ENCODE assay signal across 8 cellular contexts in the genomic region with DNA sequence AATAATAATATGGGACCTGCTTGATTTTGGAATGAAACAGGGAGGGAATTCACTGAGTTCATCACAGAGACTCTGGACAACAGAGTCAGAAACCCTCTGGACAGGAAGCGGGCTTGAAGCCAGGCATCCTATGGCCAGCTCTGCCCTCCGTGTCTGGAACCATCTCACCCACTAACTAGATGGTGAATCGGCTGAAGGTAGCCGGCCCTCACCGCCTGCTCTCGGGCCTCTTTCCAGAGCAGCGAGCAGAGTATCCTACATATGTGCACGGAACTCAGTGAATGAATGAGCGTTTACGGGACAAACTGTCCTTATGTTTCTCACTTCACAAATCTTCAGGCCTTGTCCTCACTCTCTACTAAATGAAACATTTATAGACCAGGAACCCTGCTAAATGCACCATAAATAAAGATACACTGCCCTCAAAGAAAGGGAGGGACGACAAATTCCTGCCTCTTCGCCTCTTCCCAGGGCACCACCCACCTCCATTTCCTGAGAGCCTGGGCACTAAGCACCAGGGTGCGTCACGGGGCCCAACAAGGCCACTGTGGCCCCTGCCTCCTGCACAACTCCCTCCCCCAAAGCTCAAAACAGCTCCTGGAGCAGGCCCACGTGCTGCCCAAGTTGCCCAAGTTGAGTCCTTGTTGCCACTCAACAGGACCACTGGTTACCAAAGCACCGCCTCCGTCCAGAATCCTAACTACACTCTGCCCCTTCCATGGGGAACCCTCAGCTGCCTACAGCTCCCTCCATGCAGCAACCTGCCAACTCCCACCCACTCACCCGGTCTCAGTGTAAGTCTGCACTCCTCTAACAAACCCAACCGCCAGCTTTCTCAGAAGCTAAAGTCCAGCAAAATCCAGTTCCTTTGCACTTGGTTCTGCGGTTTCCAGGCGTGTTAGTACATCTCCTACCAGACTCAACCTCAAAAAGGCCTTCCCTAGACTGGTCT. TPM values are rescaled to one million over a fixed set of nuclear protein-coding genes. Genes with fewer than 3 reads are reported as not detected.
DNase-seq lines count a peak whose midpoint lies in the region; ATAC-seq and TF ChIP-seq lines count a peak whose summit lies in the region.

No MANE protein-coding gene starts in this region.

- H3K9ac ChIP-seq in skeletal muscle satellite cell (ENCODE audit: low read depth, low read length), result peak overlapping the region; percentile 83

- DNase-seq in NCI-H2196 (lab: John Stamatoyannopoulos, UW; ENCODE audit: unreplicated experiment) (peak; percentile 41), NCI-H2196 treated with DMSO at 0.1 percent for 48 hours (lab: John Stamatoyannopoulos, UW; ENCODE audit: unreplicated experiment) (no peak), SW 1271 (lab: John Stamatoyannopoulos, UW) (peak; percentile 18 to 75), foreskin keratinocyte (peak in 1 of 2 donors; percentile 28), ecto neural progenitor cell (ENCODE audit: low spot score) (no peak)
- no peak for DNase-seq in stimulated activated CD4-positive, alpha-beta T cell treated with anti-CD3 and anti-CD28 coated beads, Interleukin-15, amount 100 ng/mL, for 24 hours

- ATAC-seq in foreskin keratinocyte, result no peak
- ATAC-seq in HG02885 (IDR thresholded peaks at IDR 0.05; ENCODE audit: poor library complexity, unreplicated experiment), result no peak

- no peak for TF ChIP-seq CTCF in foreskin keratinocyte (conservative IDR thresholded peaks at IDR 0.05)

- peak overlapping the region; percentile 74 for H3K4me3 ChIP-seq in skeletal muscle satellite cell (ENCODE audit: low read length)

- H3K27me3 ChIP-seq in foreskin keratinocyte, result no peaks in the 10 kb centered on the region
- peaks cover 8% of the 10 kb centered on the region for H3K27me3 ChIP-seq in skeletal muscle satellite cell (ENCODE audit: control insufficient read depth, insufficient read depth, low read length)

- H3K36me3 ChIP-seq in skeletal muscle satellite cell (ENCODE audit: insufficient read depth, low read length), result peaks cover 4% of the 10 kb centered on the region

- no peaks in the 10 kb centered on the region for H3K9me3 ChIP-seq in skeletal muscle satellite cell (replicated peaks; ENCODE audit: low read length)

- H3K4me2 ChIP-seq in skeletal muscle satellite cell (ENCODE audit: low read length), result peak overlapping the region; percentile 85

- H3K27ac ChIP-seq in foreskin keratinocyte, result peak overlapping the region; percentile 0

- H3K4me1 ChIP-seq in foreskin keratinocyte, result peaks cover 24% of the 10 kb centered on the region
- peaks cover 46% of the 10 kb centered on the region for H3K4me1 ChIP-seq in skeletal muscle satellite cell (ENCODE audit: control insufficient read depth, insufficient read depth, low read length)

RNA-seq across cellular contexts. Expression of a gene that starts 1.7 kb away (rescaled TPM):
- total RNA-seq in foreskin keratinocyte, result 7.4 and 8.3 TPM in 2 replicates
- 2.3 and 3.0 TPM in 2 replicates for polyA plus RNA-seq in foreskin keratinocyte
- total RNA-seq in skeletal muscle satellite cell (2012; rRNA removed), result 27.9 and 28.2 TPM in 2 replicates

Comparison
In these comparisons a context has a peak if more than half of its experiments do, and no peak if none do; other contexts are left out.
1. DNase-seq: peak in NCI-H2196 (single experiment) and SW 1271 (2 of 2); none in NCI-H2196 treated with DMSO at 0.1 percent for 48 hours (single experiment), stimulated activated CD4-positive, alpha-beta T cell treated with anti-CD3 and anti-CD28 coated beads, Interleukin-15, amount 100 ng/mL, for 24 hours (single experiment) and ecto neural progenitor cell (single experiment).